ENCODE assay signal across 4 cellular contexts in genomic region chr9:104351726-104352125, GRCh38.
TF ChIP-seq lines count a peak whose summit lies in the region.

No MANE protein-coding gene starts in this region.

TF ChIP-seq in HepG2, 621 proteins besides CTCF, POLR2A, EP300 and RAD21:
- TF ChIP-seq CC2D1A (CRISPR knock-in tag; IDR thresholded peaks at IDR 0.05) (no peak), MAFK (conservative IDR thresholded peaks at IDR 0.05 in 1 of 2, IDR thresholded peaks at IDR 0.05 in 1 of 2; ENCODE audit: low read length in 2 of 2) (peak; percentile 65 to 76), MAFF (IDR thresholded peaks at IDR 0.05; ENCODE audit: low read depth, low read length) (peak; percentile 61)

TF ChIP-seq in A549, 52 proteins besides CTCF, POLR2A, EP300 and RAD21:
- no peak for TF ChIP-seq HES2 (IDR thresholded peaks at IDR 0.05)
- no peak for TF ChIP-seq RFX5 (IDR thresholded peaks at IDR 0.05)
- TF ChIP-seq MAFK (IDR thresholded peaks at IDR 0.05; ENCODE audit: partially characterized antibody): peak; percentile 68
- no peak for TF ChIP-seq POLR2AphosphoS2 (conservative IDR thresholded peaks at IDR 0.05; ENCODE audit: low read length)

TF ChIP-seq in IMR-90, 13 proteins besides CTCF, POLR2A, EP300 and RAD21:
- TF ChIP-seq MAFK (IDR thresholded peaks at IDR 0.05; ENCODE audit: low read depth, low read length) (peak; percentile 41; the same call in 1 of the 2 replicates), NFE2L2 (IDR thresholded peaks at IDR 0.05; ENCODE audit: low read depth, low read length) (no peak), SMC3 (IDR thresholded peaks at IDR 0.05; ENCODE audit: low read depth, low read length) (no peak)

TF ChIP-seq in K562, 482 proteins besides CTCF, POLR2A, EP300 and RAD21:
- TF ChIP-seq C11orf30 (IDR thresholded peaks at IDR 0.05; ENCODE audit: low read depth): 0 out of 2 replicates have a peak, but pooled peaks have one; percentile 8
- TF ChIP-seq GTF2A2 (tag; IDR thresholded peaks at IDR 0.05): no peak
- TF ChIP-seq REST (CRISPR knock-in tag; IDR thresholded peaks at IDR 0.05; ENCODE audit: low read depth): no peak
- TF ChIP-seq ZBED1 (IDR thresholded peaks at IDR 0.05): no peak
- TF ChIP-seq ETV5 (CRISPR knock-in tag; IDR thresholded peaks at IDR 0.05; ENCODE audit: low read depth): no peak
- TF ChIP-seq BACH1 (tag; IDR thresholded peaks at IDR 0.05): no peak
- TF ChIP-seq FUS (optimal IDR thresholded peaks at IDR 0.05; ENCODE audit: low read depth, low read length): no peak
- no peak for TF ChIP-seq ZNF12 (CRISPR knock-in tag; IDR thresholded peaks at IDR 0.05)
- no peak for TF ChIP-seq HNRNPUL1 (IDR thresholded peaks at IDR 0.05; ENCODE audit: low read length)
- TF ChIP-seq ZNF316 (IDR thresholded peaks at IDR 0.05): peak; percentile 39; the same call in 1 of the 2 replicates
TF ChIP-seq in K562: peak in this region for 2.
